ENCODE assay signal across 25 cellular contexts in the genomic region with DNA sequence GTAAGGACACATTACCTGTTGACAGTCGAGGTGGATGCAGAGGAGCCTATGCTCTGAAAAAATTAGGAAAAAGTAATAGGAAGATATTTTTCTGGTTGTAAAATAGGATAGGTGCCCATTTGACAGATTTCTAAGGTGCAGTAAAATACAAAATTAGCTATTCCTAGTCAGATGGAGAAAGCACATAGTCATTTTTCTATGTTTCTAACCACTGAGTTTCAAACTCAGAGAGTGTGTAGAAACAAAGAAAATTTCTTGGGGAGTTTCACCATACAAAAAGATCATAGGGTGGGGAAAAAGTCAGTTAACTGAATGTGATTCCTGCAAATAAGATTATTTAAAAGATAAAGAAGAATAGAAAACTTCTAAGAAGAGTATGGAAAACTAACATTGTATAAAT.
"Had no signal": no experiment of that assay in that cellular context is flagged by ENCODE, and none has a peak within 500 bp of the region (broad histone marks: within the 10 kb centered on the region; RNA-seq: fewer than 3 reads in every experiment).

No MANE protein-coding gene starts in this region.

- H3K36me3 Mint-ChIP-seq: memory B cell; naive thymus-derived CD4-positive, alpha-beta T cell; stimulated activated naive B cell treated with anti-CD40 and anti-IgM and Interleukin-4, amounts not matched to agents 10 μg/mL and 1 μg/mL and 100 μg/mL, for 72 hours had no signal

- H3K4me1 ChIP-seq: left ventricle myocardium inferior, right atrium auricular region, right lobe of liver, stomach, thyroid gland, transverse colon, upper lobe of left lung, vagina had no signal

- H3K36me3 ChIP-seq: left ventricle myocardium inferior, ovary, right atrium auricular region, right lobe of liver, stomach, thyroid gland, transverse colon, upper lobe of left lung, vagina had no signal

- H3K4me1 Mint-ChIP-seq: memory B cell; naive thymus-derived CD4-positive, alpha-beta T cell; stimulated activated naive B cell treated with anti-CD40 and anti-IgM and Interleukin-4, amounts not matched to agents 10 μg/mL and 1 μg/mL and 100 μg/mL, for 72 hours had no signal

- H3K27ac Mint-ChIP-seq: memory B cell; naive thymus-derived CD4-positive, alpha-beta T cell; natural killer cell treated with Interleukin-12 subunit alpha and Interleukin-12 subunit beta and Interleukin-15 and Interleukin-18, amount 100 ng/mL, for 72 hours; progenitor cell of endocrine pancreas; stimulated activated naive B cell treated with anti-CD40 and anti-IgM and Interleukin-4, amounts not matched to agents 10 μg/mL and 1 μg/mL and 100 μg/mL, for 72 hours had no signal

- ATAC-seq: mucosa of descending colon; naive thymus-derived CD4-positive, alpha-beta T cell; natural killer cell treated with Interleukin-12 subunit alpha and Interleukin-12 subunit beta and Interleukin-15 and Interleukin-18, amount 100 ng/mL, for 72 hours; right lobe of liver; stimulated activated naive B cell treated with anti-CD40 and anti-IgM and Interleukin-4, amounts not matched to agents 10 μg/mL and 1 μg/mL and 100 μg/mL, for 72 hours; stimulated activated naive CD8-positive, alpha-beta T cell treated with anti-CD3 and anti-CD28 coated beads, Interleukin-15, Interleukin-2, amounts not matched to agents 100 U/mL and 50 U/mL, for 24 hours had no signal

- DNase-seq: islet precursor cell; left ventricle myocardium inferior; midbrain; mucosa of descending colon; naive thymus-derived CD4-positive, alpha-beta T cell; ovary; right lobe of liver; stimulated activated CD4-positive, alpha-beta T cell treated with anti-CD3 and anti-CD28 coated beads, Interleukin-12 subunit alpha, Interleukin-12 subunit beta, amount 100 ng/mL, for 4 hours; stimulated activated CD4-positive, alpha-beta T cell treated with anti-CD3 and anti-CD28 coated beads, Interleukin-15, amount 100 ng/mL, for 24 hours; stimulated activated CD4-positive, alpha-beta T cell treated with anti-CD3 and anti-CD28 coated beads, Interleukin-2, amount 100 ng/mL, for 24 hours; stimulated activated CD4-positive, alpha-beta T cell treated with anti-CD3 and anti-CD28 coated beads, Interleukin-4, amount 100 ng/mL, for 1 hour; stimulated activated naive B cell treated with anti-CD40 and anti-IgM and Interleukin-4, amounts not matched to agents 10 μg/mL and 1 μg/mL and 100 μg/mL, for 72 hours; stimulated activated naive CD8-positive, alpha-beta T cell treated with anti-CD3 and anti-CD28 coated beads, Interleukin-15, Interleukin-2, amounts not matched to agents 100 U/mL and 50 U/mL, for 24 hours; stomach; testis; thyroid gland; transverse colon; upper lobe of left lung had no signal

- H3K27me3 Mint-ChIP-seq: memory B cell; natural killer cell treated with Interleukin-12 subunit alpha and Interleukin-12 subunit beta and Interleukin-15 and Interleukin-18, amount 100 ng/mL, for 72 hours; progenitor cell of endocrine pancreas; stimulated activated naive B cell treated with anti-CD40 and anti-IgM and Interleukin-4, amounts not matched to agents 10 μg/mL and 1 μg/mL and 100 μg/mL, for 72 hours had no signal

- H3K9me3 Mint-ChIP-seq: stimulated activated naive B cell treated with anti-CD40 and anti-IgM and Interleukin-4, amounts not matched to agents 10 μg/mL and 1 μg/mL and 100 μg/mL, for 72 hours had no signal

- H3K4me3 Mint-ChIP-seq: memory B cell; naive thymus-derived CD4-positive, alpha-beta T cell; natural killer cell treated with Interleukin-12 subunit alpha and Interleukin-12 subunit beta and Interleukin-15 and Interleukin-18, amount 100 ng/mL, for 72 hours; stimulated activated naive B cell treated with anti-CD40 and anti-IgM and Interleukin-4, amounts not matched to agents 10 μg/mL and 1 μg/mL and 100 μg/mL, for 72 hours had no signal

- H3K27ac ChIP-seq: left ventricle myocardium inferior, ovary, right atrium auricular region, right lobe of liver, skin epidermis, stomach, testis, thyroid gland, transverse colon, upper lobe of left lung, vagina had no signal

- H3K9me3 ChIP-seq: left ventricle myocardium inferior, mucosa of descending colon, ovary, right atrium auricular region, right lobe of liver, stomach, testis, thyroid gland, transverse colon, upper lobe of left lung, vagina had no signal

- H3K4me3 ChIP-seq: left ventricle myocardium inferior, lung, mucosa of descending colon, ovary, right atrium auricular region, right lobe of liver, skin epidermis, stomach, testis, thyroid gland, transverse colon, upper lobe of left lung, vagina had no signal

- H3K27me3 ChIP-seq: ovary, right atrium auricular region, right lobe of liver, stomach, testis, thyroid gland, transverse colon, upper lobe of left lung, vagina had no signal
